In genomic region chr6:131937219-131937618, GRCh38 we compare ENCODE assay signal across 22 cellular contexts. TPM values are rescaled to one million over a fixed set of nuclear protein-coding genes. Genes with fewer than 3 reads are reported as not detected.
DNase-seq lines count a peak whose midpoint lies in the region; ATAC-seq, FAIRE-seq and TF ChIP-seq lines count a peak whose summit lies in the region.
"Had no signal": no experiment of that assay in that cellular context is flagged by ENCODE, and none has a peak within 500 bp of the region (broad histone marks: within the 10 kb centered on the region; RNA-seq: fewer than 3 reads in every experiment).

No MANE protein-coding gene starts in this region.

- no peaks in the 10 kb centered on the region for H3K36me3 Mint-ChIP-seq in astrocyte (ENCODE audit: low read depth, unreplicated experiment)
- H3K36me3 Mint-ChIP-seq: activated naive CD8-positive, alpha-beta T cell treated with anti-CD3 and anti-CD28 coated beads for 36 hours had no signal

- TF ChIP-seq EP300 in HepG2 (IDR thresholded peaks at IDR 0.05; ENCODE audit: low read depth in 2 of 2, low read length in 2 of 2): no peak
- TF ChIP-seq EP300 in HepG2 (CRISPR knock-in tag; IDR thresholded peaks at IDR 0.05; ENCODE audit: borderline replicate concordance): no peak

- in situ Hi-C loops in HepG2 (cut with HindIII; ENCODE audit: extremely low pct_ligation_motif_present, low pct_unique_long_range_greater_than_20kb): no loop called here

- FAIRE-seq in HepG2 (lab: Jason Lieb, UNC) (no peak), astrocyte (lab: Jason Lieb, UNC) (peak; percentile 68)

- peak overlapping the region in 1 of 3 experiments; percentile 7; a peak in 1 of 6 replicates for H3K4me3 ChIP-seq in HepG2 (replicated peaks in 1 of 3; ENCODE audit: insufficient read depth in 1 of 3, low read depth in 2 of 3, low read length in 3 of 3)
- no peak overlapping the region for H3K4me3 ChIP-seq in right lobe of liver
- no peak overlapping the region for H3K4me3 ChIP-seq in astrocyte (ENCODE audit: insufficient read depth, low read depth, low read length)
- no peak overlapping the region for H3K4me3 ChIP-seq in lower lobe of right lung
- H3K4me3 ChIP-seq: mucosa of descending colon had no signal

- no peaks in the 10 kb centered on the region for H4K20me1 ChIP-seq in HepG2 (ENCODE audit: insufficient read depth, low read length)
- H4K20me1 ChIP-seq in astrocyte (ENCODE audit: insufficient read depth, low read length): no peaks in the 10 kb centered on the region

- peak overlapping the region; percentile 56 for H3K27ac ChIP-seq in HepG2 (ENCODE audit: extremely low read length, insufficient read depth, low read length)
- no peak overlapping the region for H3K27ac ChIP-seq in right lobe of liver
- no peak overlapping the region for H3K27ac ChIP-seq in astrocyte (ENCODE audit: low read depth, low read length)
- H3K27ac ChIP-seq in lower lobe of right lung: peak overlapping the region; percentile 53
- H3K27ac ChIP-seq: neutrophil had no signal

- no peak overlapping the region for H3K27ac Mint-ChIP-seq in astrocyte (ENCODE audit: unreplicated experiment)
- H3K27ac Mint-ChIP-seq: activated B cell treated with CpG ODN at 0.5 μM for 24 hours; activated naive CD8-positive, alpha-beta T cell treated with anti-CD3 and anti-CD28 coated beads for 36 hours; activated T-cell treated with anti-CD3 and anti-CD28 coated beads, Interleukin-2, amount 50 U/mL, for 72 hours; B cell; IgD-negative memory B cell had no signal

- H3K27me3 ChIP-seq in HepG2 (ENCODE audit: control insufficient read depth in 1 of 2, insufficient read depth in 2 of 2, low read length in 2 of 2): no peaks in the 10 kb centered on the region
- no peaks in the 10 kb centered on the region for H3K27me3 ChIP-seq in right lobe of liver
- H3K27me3 ChIP-seq in astrocyte (ENCODE audit: insufficient read depth, low read length): no peaks in the 10 kb centered on the region
- H3K27me3 ChIP-seq in lower lobe of right lung (ENCODE audit: low read depth): no peaks in the 10 kb centered on the region
- H3K27me3 ChIP-seq: neutrophil had no signal

- H3K4me2 ChIP-seq in HepG2 (ENCODE audit: low read depth, low read length): peak overlapping the region; percentile 52; the same call in 1 of the 2 replicates
- peak overlapping the region; percentile 35 for H3K4me2 ChIP-seq in astrocyte (ENCODE audit: low read length)

- peaks cover 21% of the 10 kb centered on the region for H3K4me1 Mint-ChIP-seq in astrocyte (ENCODE audit: low read depth, unreplicated experiment)
- H3K4me1 Mint-ChIP-seq: activated B cell treated with CpG ODN at 0.5 μM for 24 hours; activated naive CD8-positive, alpha-beta T cell treated with anti-CD3 and anti-CD28 coated beads for 36 hours; B cell; IgD-negative memory B cell had no signal

- H3K4me3 Mint-ChIP-seq in astrocyte (ENCODE audit: unreplicated experiment): no peak overlapping the region
- H3K4me3 Mint-ChIP-seq: activated B cell treated with CpG ODN at 0.5 μM for 24 hours; activated naive CD8-positive, alpha-beta T cell treated with anti-CD3 and anti-CD28 coated beads for 36 hours; activated T-cell treated with anti-CD3 and anti-CD28 coated beads, Interleukin-2, amount 50 U/mL, for 72 hours; B cell; IgD-negative memory B cell had no signal

- TF ChIP-seq RAD21 in HepG2 (CRISPR knock-in tag; IDR thresholded peaks at IDR 0.05): no peak

- 88% methylated on average over 1 of the region's 1 CpG for WGBS in HepG2 (ENCODE audit: low lambda C conversion rate)
- WGBS in right lobe of liver (ENCODE audit: insufficient coverage, low coverage, low lambda C conversion rate, missing lambda C conversion rate): no CpG with 5 or more reads among the region's 1 CpG

- no peaks in the 10 kb centered on the region for H3K79me2 ChIP-seq in HepG2 (ENCODE audit: insufficient read depth, low read length)
- H3K79me2 ChIP-seq in astrocyte (ENCODE audit: insufficient read depth, low read length): no peaks in the 10 kb centered on the region

- no peak for TF ChIP-seq CTCF in HepG2 (CRISPR knock-in tag; IDR thresholded peaks at IDR 0.05)
- no peak for TF ChIP-seq CTCF in right lobe of liver (IDR thresholded peaks at IDR 0.05)
- no peak for TF ChIP-seq CTCF in astrocyte (IDR thresholded peaks at IDR 0.05; ENCODE audit: insufficient read depth, low read depth, low read length)
- no peak for TF ChIP-seq CTCF in lower lobe of right lung (IDR thresholded peaks at IDR 0.05)

- intact Hi-C loops in HepG2 (cut with micrococcal nuclease; ENCODE audit: unreplicated experiment): loop anchor here (5.0 to 10.0 kb wide), 2 partner anchors 85 to 578 kb away; partner anchors contain the start of gene STX7
- intact Hi-C loops in right lobe of liver (cut with DNase I): no loop called here
- intact Hi-C loops in lower lobe of right lung (cut with DNase I): no loop called here

- no TSS peak for BruUV-seq in HepG2 (replicated peaks; lab: Mats Ljungman, UMichigan)

- TF ChIP-seq POLR2A in HepG2 (IDR thresholded peaks at IDR 0.05; ENCODE audit: insufficient read depth in 1 of 2, low read depth in 2 of 2, low read length in 2 of 2) (no peak), right lobe of liver (IDR thresholded peaks at IDR 0.05) (no peak)

- CTCF ChIA-PET in HepG2 (lab: Yijun Ruan, JAX; ENCODE audit: low intra/inter-chr PET ratio, low total read pairs): no interaction called here

- H3K4me1 ChIP-seq in HepG2 (ENCODE audit: insufficient read depth, low read length): peaks cover 46% of the 10 kb centered on the region
- H3K4me1 ChIP-seq in right lobe of liver: no peaks in the 10 kb centered on the region
- H3K4me1 ChIP-seq in astrocyte (ENCODE audit: insufficient read depth, low read length): peaks cover 12% of the 10 kb centered on the region
- H3K4me1 ChIP-seq in lower lobe of right lung: no peaks in the 10 kb centered on the region

- ATAC-seq in HepG2: no peak
- no peak for ATAC-seq in right lobe of liver
- no peak for ATAC-seq in lower lobe of right lung
- ATAC-seq in HG03469 (IDR thresholded peaks at IDR 0.05; ENCODE audit: unreplicated experiment): no peak
- ATAC-seq: activated T-cell treated with anti-CD3 and anti-CD28 coated beads, Interleukin-2, amount 50 U/mL, for 72 hours; left colon; mucosa of descending colon had no signal

- H3K36me3 ChIP-seq in HepG2 (replicated peaks in 1 of 2; ENCODE audit: control insufficient read depth in 1 of 2, insufficient read depth in 2 of 2, low read length in 2 of 2): no peaks in the 10 kb centered on the region
- H3K36me3 ChIP-seq in right lobe of liver: no peaks in the 10 kb centered on the region
- H3K36me3 ChIP-seq in astrocyte (ENCODE audit: insufficient read depth, low read length): no peaks in the 10 kb centered on the region
- no peaks in the 10 kb centered on the region for H3K36me3 ChIP-seq in lower lobe of right lung
- H3K36me3 ChIP-seq: neutrophil had no signal

- H2AFZ ChIP-seq in HepG2 (ENCODE audit: low read length) (no peak overlapping the region), astrocyte (ENCODE audit: low read depth, low read length) (no peak overlapping the region)

- POLR2A ChIA-PET in HepG2 (lab: Yijun Ruan, JAX): interaction anchor here (1.1 to 6.3 kb wide), 5 partner anchors 12 to 44 kb away, joined by 4 to 217 read pairs (median 19); partner anchors contain the start of gene CCN2

- DNase-seq in HepG2 (ENCODE audit: low spot score) (no peak), right lobe of liver (no peak), astrocyte (ENCODE audit: low read depth) (peak; percentile 73), lower lobe of right lung (no peak), NCI-H2171 treated with DMSO at 0.1 percent for 48 hours (lab: John Stamatoyannopoulos, UW) (no peak), AML-193 (lab: John Stamatoyannopoulos, UW) (no peak), H4 (ENCODE audit: low spot score) (no peak)
- DNase-seq: activated B cell treated with CpG ODN at 0.5 μM for 24 hours; activated naive CD8-positive, alpha-beta T cell treated with anti-CD3 and anti-CD28 coated beads for 36 hours; activated T-cell treated with anti-CD3 and anti-CD28 coated beads, Interleukin-2, amount 50 U/mL, for 72 hours; Calu3; caudate nucleus; left colon; mucosa of descending colon; NCI-H2171; right cardiac atrium; substantia nigra; T-helper 2 cell had no signal

- no peaks in the 10 kb centered on the region for H3K9me3 Mint-ChIP-seq in astrocyte (ENCODE audit: unreplicated experiment)
- H3K9me3 Mint-ChIP-seq: activated B cell treated with CpG ODN at 0.5 μM for 24 hours; activated naive CD8-positive, alpha-beta T cell treated with anti-CD3 and anti-CD28 coated beads for 36 hours; activated T-cell treated with anti-CD3 and anti-CD28 coated beads, Interleukin-2, amount 50 U/mL, for 72 hours; IgD-negative memory B cell had no signal

- H3K9ac ChIP-seq in HepG2 (ENCODE audit: insufficient read depth, low read depth, low read length) (no peak overlapping the region), astrocyte (ENCODE audit: low read length) (no peak overlapping the region)

- H3K27me3 Mint-ChIP-seq in astrocyte (ENCODE audit: low read depth, unreplicated experiment): no peaks in the 10 kb centered on the region

- no peaks in the 10 kb centered on the region for H3K9me3 ChIP-seq in HepG2 (ENCODE audit: low read length)
- H3K9me3 ChIP-seq in right lobe of liver: no peaks in the 10 kb centered on the region
- H3K9me3 ChIP-seq in astrocyte (ENCODE audit: insufficient read depth, low read depth, low read length): no peaks in the 10 kb centered on the region
- H3K9me3 ChIP-seq in lower lobe of right lung: no peaks in the 10 kb centered on the region
- H3K9me3 ChIP-seq: mucosa of descending colon, neutrophil had no signal

RNA-seq across cellular contexts. Expression of gene CCN2, which starts 14.0 kb away (rescaled TPM):
- 29.6 and 34.7 TPM in 2 replicates for total RNA-seq in HepG2 (2016; rRNA removed; fragmentation: Illumina TruSeq; extraction: Trizol)
- 7.2 and 7.8 TPM in 2 replicates for total RNA-seq in HepG2 (2016; cell fraction: cytosol; rRNA removed; fragmentation: Illumina TruSeq; extraction: Trizol; ENCODE audit: low read depth)
- 27.0 and 36.5 TPM in 2 replicates for total RNA-seq in HepG2 (2016; cell fraction: insoluble cytoplasmic fraction; rRNA removed; fragmentation: Illumina TruSeq; extraction: Trizol)
- 29.3 and 34.9 TPM in 2 replicates for total RNA-seq in HepG2 (2016; cell fraction: membrane; rRNA removed; fragmentation: Illumina TruSeq; extraction: Trizol)
- 91.2 and 104 TPM in 2 replicates for total RNA-seq in HepG2 (2016; cell fraction: nucleus; rRNA removed; fragmentation: Illumina TruSeq; extraction: Trizol)
- polyA plus RNA-seq in HepG2 (2011; rRNA removed): 316 and 375 TPM in 2 replicates
- polyA plus RNA-seq in HepG2 (2011; cell fraction: cytosol; rRNA removed): 191 and 283 TPM in 2 replicates
- 458 and 601 TPM in 2 replicates for polyA plus RNA-seq in HepG2 (2011; cell fraction: nucleus; rRNA removed)
- polyA plus RNA-seq in HepG2 (2012): 765 and 789 TPM in 2 replicates
- polyA plus RNA-seq in HepG2 (2016; cell fraction: cytosol; fragmentation: Illumina TruSeq; extraction: Trizol; ENCODE audit: low read depth): 7.8 and 8.0 TPM in 2 replicates
- polyA plus RNA-seq in HepG2 (2016; cell fraction: insoluble cytoplasmic fraction; fragmentation: Illumina TruSeq; extraction: Trizol; ENCODE audit: low read depth): 36.0 and 46.4 TPM in 2 replicates
- polyA plus RNA-seq in HepG2 (2016; cell fraction: membrane; fragmentation: Illumina TruSeq; extraction: Trizol; ENCODE audit: low read depth): 18.5 and 20.3 TPM in 2 replicates
- polyA plus RNA-seq in HepG2 (2016; cell fraction: nucleus; fragmentation: Illumina TruSeq; extraction: Trizol; ENCODE audit: insufficient read depth, low read depth): 252 and 258 TPM in 2 replicates
- 0.21 and 276 TPM in 2 replicates for polyA minus RNA-seq in HepG2 (2011; rRNA and poly(A)+ RNA removed; ENCODE audit: low replicate concordance)
- 404 and 475 TPM in 2 replicates for polyA minus RNA-seq in HepG2 (2011; cell fraction: cytosol; rRNA and poly(A)+ RNA removed)
- polyA minus RNA-seq in HepG2 (2011; cell fraction: nucleus; rRNA and poly(A)+ RNA removed): 171 and 228 TPM in 2 replicates
- 10 to 100 TPM in 5 of 6 experiments, 1 to 10 TPM in 1; 3.4 to 82.9 (median 54.3) TPM for total RNA-seq in right lobe of liver
- 1,138 and 1,253 TPM in 2 replicates for total RNA-seq in astrocyte
- 83.1 TPM for total RNA-seq in lower lobe of right lung
- total RNA-seq in H4 (2014; rRNA removed; shearing (Covaris generic)): 12.4 and 16.4 TPM in 2 replicates
- total RNA-seq: activated naive CD8-positive, alpha-beta T cell treated with anti-CD3 and anti-CD28 coated beads for 36 hours; activated T-cell treated with anti-CD3 and anti-CD28 coated beads, Interleukin-2, amount 50 U/mL, for 72 hours had no signal
- polyA plus RNA-seq: IgD-negative memory B cell had no signal

Comparison
In these comparisons a context has a peak if more than half of its experiments do, and no peak if none do; other contexts are left out.
1. H3K27ac ChIP-seq: peak in HepG2 (single experiment) and lower lobe of right lung (single experiment); none in right lobe of liver (0 of 3) and astrocyte (single experiment).
2. RNA of gene CCN2, which starts 14.0 kb away (total RNA-seq): 1,138 to 1,253 TPM in astrocyte; 83.1 TPM in lower lobe of right lung (single experiment), 3.4 to 82.9 TPM in right lobe of liver, 7.2 to 104 TPM in HepG2 and 12.4 to 16.4 TPM in H4; every median in the first group is over 10 times any median in the second.